Comparison of ENCODE assay signal across 17 cellular contexts in the genomic region with DNA sequence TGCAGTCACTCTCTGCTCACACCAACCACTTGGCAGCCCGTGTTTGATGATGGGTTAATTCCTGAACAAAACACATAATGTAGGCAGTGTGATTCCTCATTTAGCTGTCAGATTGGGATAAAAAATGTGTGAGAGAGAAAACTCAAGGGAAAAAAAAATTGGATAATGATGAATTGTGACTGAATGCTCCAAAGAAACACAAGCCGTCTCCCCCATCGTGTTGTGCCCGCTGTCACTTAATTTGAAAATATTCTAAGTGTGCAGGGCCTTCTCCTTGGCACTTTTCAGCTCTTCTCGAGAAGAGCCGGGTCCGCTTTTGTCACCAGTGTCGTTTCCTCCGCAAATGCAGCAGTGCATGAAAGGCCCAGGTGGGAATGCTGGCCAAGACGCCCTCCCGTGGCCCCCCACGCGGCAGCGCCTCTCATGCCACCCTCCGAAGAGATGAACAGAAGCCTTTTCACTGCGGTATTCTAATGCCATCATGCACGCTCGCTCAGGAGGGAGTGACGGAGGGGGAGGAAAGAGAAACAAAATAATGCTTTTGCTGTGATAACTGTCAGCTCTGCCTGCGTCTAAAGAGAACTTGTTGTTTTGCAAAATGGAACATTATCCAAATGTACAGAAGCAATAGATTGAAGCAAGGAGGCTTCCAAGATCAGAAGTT.
DNase-seq lines count a peak whose midpoint lies in the region; ATAC-seq and TF ChIP-seq lines count a peak whose summit lies in the region.
"Had no signal": no experiment of that assay in that cellular context is flagged by ENCODE, and none has a peak within 500 bp of the region (broad histone marks: within the 10 kb centered on the region; RNA-seq: fewer than 3 reads in every experiment).

No MANE protein-coding gene starts in this region.

- H3K9me3 Mint-ChIP-seq in neural progenitor cell = no peaks in the 10 kb centered on the region
- no peaks in the 10 kb centered on the region for H3K9me3 Mint-ChIP-seq in CD8-positive, alpha-beta T cell
- H3K9me3 Mint-ChIP-seq: CD8-positive, alpha-beta memory T cell had no signal

- no peaks in the 10 kb centered on the region for H3K79me2 ChIP-seq in neural progenitor cell (ENCODE audit: low read depth)

- no peaks in the 10 kb centered on the region for H3K36me3 Mint-ChIP-seq in neural progenitor cell
- H3K36me3 Mint-ChIP-seq in CD8-positive, alpha-beta T cell = no peaks in the 10 kb centered on the region
- H3K36me3 Mint-ChIP-seq: CD8-positive, alpha-beta memory T cell; IgD-negative memory B cell had no signal

- no peak overlapping the region for H2AFZ ChIP-seq in neural progenitor cell (replicated peaks)

- no peaks in the 10 kb centered on the region for H4K20me1 ChIP-seq in neural progenitor cell (ENCODE audit: low read depth)

- no peak for ATAC-seq in left colon
- ATAC-seq in CD8-positive, alpha-beta T cell = no peak

- peaks cover 13% of the 10 kb centered on the region for H3K4me1 ChIP-seq in neural progenitor cell
- no peaks in the 10 kb centered on the region for H3K4me1 ChIP-seq in CD8-positive, alpha-beta T cell (ENCODE audit: insufficient read depth, low read length)
- H3K4me1 ChIP-seq: BE2C, SJCRH30 had no signal

- H3K9me3 ChIP-seq in neural progenitor cell (ENCODE audit: low read depth) = no peaks in the 10 kb centered on the region
- no peaks in the 10 kb centered on the region for H3K9me3 ChIP-seq in CD8-positive, alpha-beta T cell (ENCODE audit: low read length)
- H3K9me3 ChIP-seq: BE2C, SJCRH30 had no signal

- H3K4me3 ChIP-seq in neural progenitor cell = no peak overlapping the region
- no peak overlapping the region for H3K4me3 ChIP-seq in CD8-positive, alpha-beta T cell (ENCODE audit: low read depth, low read length)
- H3K4me3 ChIP-seq: SJCRH30 had no signal

- no peak overlapping the region for H3K9ac ChIP-seq in neural progenitor cell

- H3K4me2 ChIP-seq in neural progenitor cell = no peak overlapping the region

- no peak for TF ChIP-seq CTCF in neural progenitor cell (IDR thresholded peaks at IDR 0.05)
- TF ChIP-seq CTCF in CD8-positive, alpha-beta T cell (IDR thresholded peaks at IDR 0.05) = no peak

- no peaks in the 10 kb centered on the region for H3K27me3 ChIP-seq in neural progenitor cell
- no peaks in the 10 kb centered on the region for H3K27me3 ChIP-seq in CD8-positive, alpha-beta T cell (ENCODE audit: insufficient read depth, low read length)
- H3K27me3 ChIP-seq: BE2C had no signal

- POLR2A ChIA-PET in CD8-positive, alpha-beta T cell (lab: Charles Lee) = interaction anchor here (0.5 kb wide), 1 partner anchor 46 kb away, joined by 3 read pairs; no protein-coding TSS in a partner anchor

- H3K27ac Mint-ChIP-seq in neural progenitor cell = peak overlapping the region; percentile 20
- H3K27ac Mint-ChIP-seq in CD8-positive, alpha-beta T cell = no peak overlapping the region

- CTCF ChIA-PET in CD8-positive, alpha-beta T cell (lab: Charles Lee) = no interaction called here

- H3F3A ChIP-seq in neural progenitor cell (ENCODE audit: low read depth) = no peaks in the 10 kb centered on the region

- H3K4me3 Mint-ChIP-seq in neural progenitor cell = no peak overlapping the region
- no peak overlapping the region for H3K4me3 Mint-ChIP-seq in CD8-positive, alpha-beta T cell
- H3K4me3 Mint-ChIP-seq: CD8-positive, alpha-beta memory T cell; IgD-negative memory B cell had no signal

- H3K27ac ChIP-seq in neural progenitor cell (no peak overlapping the region), temporal lobe (ENCODE audit: low read depth, low read length) (peak overlapping the region; percentile 47)
- no peak overlapping the region for H3K27ac ChIP-seq in CD8-positive, alpha-beta T cell (ENCODE audit: low read depth, low read length)
- H3K27ac ChIP-seq: RWPE1, SJCRH30 had no signal

- peaks cover 9% of the 10 kb centered on the region for H3K27me3 Mint-ChIP-seq in neural progenitor cell (ENCODE audit: insufficient read depth, low read depth)
- peaks cover 15% of the 10 kb centered on the region for H3K27me3 Mint-ChIP-seq in CD8-positive, alpha-beta T cell (ENCODE audit: low read depth)

- intact Hi-C loops in head of caudate nucleus (cut with DNase I) = loop anchor here (10.0 kb wide), 1 partner anchor 603 kb away; no protein-coding TSS in a partner anchor
- intact Hi-C loops in left colon (cut with DNase I, micrococcal nuclease) = no loop called here
- intact Hi-C loops in CD8-positive, alpha-beta T cell (cut with DNase I, micrococcal nuclease) = no loop called here

- peaks cover 24% of the 10 kb centered on the region for H3K4me1 Mint-ChIP-seq in neural progenitor cell
- no peaks in the 10 kb centered on the region for H3K4me1 Mint-ChIP-seq in CD8-positive, alpha-beta T cell (ENCODE audit: low read depth)
- H3K4me1 Mint-ChIP-seq: CD8-positive, alpha-beta memory T cell had no signal

- DNase-seq in anterior cingulate cortex (lab: John Stamatoyannopoulos, UW) (peak in 46 of 58 donors; percentile 16 to 66 (median 44)), head of caudate nucleus (peak; percentile 46 to 84 (median 64)), neural progenitor cell (ENCODE audit: low spot score) (no peak), left colon (no peak)
- no peak for DNase-seq in NK-92 treated with Interleukin-12 subunit alpha and Interleukin-12 subunit beta, amount 100 ng/mL, for 24 hours (lab: John Stamatoyannopoulos, UW)
- no peak for DNase-seq in CD8-positive, alpha-beta T cell
- DNase-seq: ACHN; BE2C; CD8-positive, alpha-beta memory T cell; NCI-H1417 treated with DMSO at 0.1 percent for 48 hours; NCI-H2029 treated with DMSO at 0.1 percent for 48 hours; NCI-H2227 treated with DMSO at 0.1 percent for 48 hours; NCI-H526 treated with DMSO at 0.1 percent for 48 hours; SJCRH30 had no signal

- no peaks in the 10 kb centered on the region for H3K36me3 ChIP-seq in neural progenitor cell
- H3K36me3 ChIP-seq in CD8-positive, alpha-beta T cell (ENCODE audit: insufficient read depth, low read length) = no peaks in the 10 kb centered on the region
- H3K36me3 ChIP-seq: BE2C, SJCRH30 had no signal

Comparison
In these comparisons a context has a peak if more than half of its experiments do, and no peak if none do; other contexts are left out.
1. DNase-seq: peak in anterior cingulate cortex (46 of 58) and head of caudate nucleus (42 of 42); none in neural progenitor cell (single experiment), NK-92 treated with Interleukin-12 subunit alpha and Interleukin-12 subunit beta, amount 100 ng/mL, for 24 hours (single experiment), left colon (0 of 2) and CD8-positive, alpha-beta T cell (0 of 7).